ENCODE assay signal across 15 cellular contexts in the genomic region with DNA sequence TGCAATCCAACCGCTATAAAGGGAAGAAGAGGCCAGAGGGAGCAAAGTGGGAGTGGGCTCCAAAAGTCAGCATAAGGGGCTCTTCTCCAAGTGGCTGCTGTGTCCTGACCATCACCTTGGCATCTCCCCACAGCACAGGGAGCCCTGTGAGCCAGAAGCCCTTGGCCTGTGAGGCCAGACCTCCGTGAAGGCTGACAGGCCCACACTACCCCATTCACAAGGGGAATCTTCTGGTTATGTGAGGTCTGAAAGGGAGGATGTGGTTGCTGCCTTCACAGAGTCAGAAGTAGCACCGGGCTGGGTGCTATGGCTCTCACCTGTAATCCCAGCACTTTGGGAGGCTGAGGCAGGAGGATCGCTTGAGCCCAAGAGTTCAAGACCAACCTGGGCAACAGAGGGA. TPM values are rescaled to one million over a fixed set of nuclear protein-coding genes. Genes with fewer than 3 reads are reported as not detected.
A peak's percentile ranks its signal among the peaks of the same experiment; 100 is the strongest.
DNase-seq lines count a peak whose midpoint lies in the region; TF ChIP-seq lines count a peak whose summit lies in the region.
"Had no signal": no experiment of that assay in that cellular context is flagged by ENCODE, and none has a peak within 500 bp of the region (broad histone marks: within the 10 kb centered on the region; RNA-seq: fewer than 3 reads in every experiment).

No MANE protein-coding gene starts in this region.

- H3K36me3 Mint-ChIP-seq in CD8-positive, alpha-beta memory T cell: peaks cover 0 to 54% (median 6%) of the 10 kb centered on the region in 3 donors
- H3K36me3 Mint-ChIP-seq in activated naive CD8-positive, alpha-beta T cell treated with anti-CD3 and anti-CD28 coated beads for 36 hours: peaks cover 18% of the 10 kb centered on the region

- peak overlapping the region; percentile 45 for H3K4me3 ChIP-seq in CD8-positive, alpha-beta memory T cell (ENCODE audit: low read length)
- H3K4me3 ChIP-seq in Loucy (ENCODE audit: low read length, poor library complexity, severe bottlenecking) (peak overlapping the region; percentile 18), parathyroid adenoma (ENCODE audit: low read depth, low read length) (no peak overlapping the region), ascending aorta (no peak overlapping the region)
- H3K4me3 ChIP-seq: psoas muscle had no signal

- no peaks in the 10 kb centered on the region; the same call in 1 of the 2 replicates for H3F3A ChIP-seq in Loucy (ENCODE audit: low read depth)

- no peaks in the 10 kb centered on the region for H3K9me3 ChIP-seq in CD8-positive, alpha-beta memory T cell (ENCODE audit: low read length)
- H3K9me3 ChIP-seq in Loucy (ENCODE audit: insufficient read depth, low read depth, low read length): no peaks in the 10 kb centered on the region
- no peaks in the 10 kb centered on the region for H3K9me3 ChIP-seq in parathyroid adenoma (ENCODE audit: control insufficient read depth, low read length)
- no peaks in the 10 kb centered on the region for H3K9me3 ChIP-seq in ascending aorta
- H3K9me3 ChIP-seq: psoas muscle had no signal

- peaks cover 20% of the 10 kb centered on the region for H3K36me3 ChIP-seq in CD8-positive, alpha-beta memory T cell (ENCODE audit: insufficient read depth, low read length)
- peaks cover 32% of the 10 kb centered on the region; the same call in 1 of the 2 replicates for H3K36me3 ChIP-seq in Loucy (ENCODE audit: insufficient read depth, low read length)
- no peaks in the 10 kb centered on the region for H3K36me3 ChIP-seq in parathyroid adenoma (ENCODE audit: control insufficient read depth, insufficient read depth, low read length)
- peaks cover 39 to 41% of the 10 kb centered on the region in 2 donors for H3K36me3 ChIP-seq in ascending aorta

- intact Hi-C loops in ascending aorta (cut with DNase I): no loop called here

- H3K9me2 ChIP-seq in Loucy (replicated peaks; ENCODE audit: low read depth, low read length): no peaks in the 10 kb centered on the region

- H3K4me3 Mint-ChIP-seq in CD8-positive, alpha-beta memory T cell: peak overlapping the region; percentile 60 to 96 (median 75)
- peak overlapping the region; percentile 60 for H3K4me3 Mint-ChIP-seq in activated naive CD8-positive, alpha-beta T cell treated with anti-CD3 and anti-CD28 coated beads for 36 hours

- no peak overlapping the region for H2AFZ ChIP-seq in Loucy (ENCODE audit: low read length)
- H2AFZ ChIP-seq in parathyroid adenoma: no peak overlapping the region

- H3K4me1 ChIP-seq in CD8-positive, alpha-beta memory T cell (ENCODE audit: insufficient read depth, low read length): peaks cover 48% of the 10 kb centered on the region
- H3K4me1 ChIP-seq in Loucy (ENCODE audit: insufficient read depth, low read length, poor library complexity, severe bottlenecking) (peaks cover 40% of the 10 kb centered on the region), parathyroid adenoma (peaks cover 31% of the 10 kb centered on the region), ascending aorta (peaks cover 4 to 7% of the 10 kb centered on the region in 2 donors)

- CTCF ChIA-PET in CD8-positive, alpha-beta memory T cell (lab: Charles Lee): interaction anchor here (1.2 to 1.6 kb wide), 2 partner anchors 17 to 20 kb away, joined by 3 read pairs; a partner anchor contains a TSS

- H3K79me2 ChIP-seq in Loucy (ENCODE audit: insufficient read depth, low read length) (peaks cover 21% of the 10 kb centered on the region), parathyroid adenoma (no peaks in the 10 kb centered on the region)

- peak overlapping the region; percentile 54 for H3K27ac ChIP-seq in CD8-positive, alpha-beta memory T cell (ENCODE audit: low read depth, low read length)
- H3K27ac ChIP-seq in parathyroid adenoma: peak overlapping the region; percentile 49
- H3K27ac ChIP-seq in ascending aorta: no peak overlapping the region
- H3K27ac ChIP-seq: psoas muscle had no signal

- TF ChIP-seq CTCF in Loucy (conservative IDR thresholded peaks at IDR 0.05; ENCODE audit: low read length): no peak
- no peak for TF ChIP-seq CTCF in parathyroid adenoma (IDR thresholded peaks at IDR 0.05)
- TF ChIP-seq CTCF in ascending aorta (IDR thresholded peaks at IDR 0.05): no peak

- no peaks in the 10 kb centered on the region for H3K9me3 Mint-ChIP-seq in CD8-positive, alpha-beta memory T cell
- H3K9me3 Mint-ChIP-seq in activated naive CD8-positive, alpha-beta T cell treated with anti-CD3 and anti-CD28 coated beads for 36 hours: no peaks in the 10 kb centered on the region

- peaks cover 3% of the 10 kb centered on the region for H4K20me1 ChIP-seq in Loucy (ENCODE audit: insufficient read depth, low read length, poor library complexity, severe bottlenecking)

- POLR2A ChIA-PET in CD8-positive, alpha-beta memory T cell (lab: Charles Lee): no interaction called here

- DNase-seq in CD8-positive, alpha-beta memory T cell: peak in 2 of 5 donors; percentile 12 to 26
- DNase-seq in activated naive CD8-positive, alpha-beta T cell treated with anti-CD3 and anti-CD28 coated beads for 36 hours: no peak
- no peak for DNase-seq in NOMO-1 (lab: John Stamatoyannopoulos, UW; ENCODE audit: unreplicated experiment in 2 of 2)
- no peak for DNase-seq in ascending aorta (ENCODE audit: low spot score in 2 of 2)
- no peak for DNase-seq in T-helper 9 cell
- DNase-seq: cerebellar nuclear complex, glutamatergic neuron, NCI-H226, OCI-M1, psoas muscle, SW 1271 had no signal

- H3K4me2 ChIP-seq in Loucy (ENCODE audit: low read depth, low read length, poor library complexity, severe bottlenecking) (peak overlapping the region; percentile 91), parathyroid adenoma (ENCODE audit: low read length) (no peak overlapping the region)

- H3K4me1 Mint-ChIP-seq in CD8-positive, alpha-beta memory T cell: peaks cover 44 to 57% (median 48%) of the 10 kb centered on the region in 3 donors
- H3K4me1 Mint-ChIP-seq in activated naive CD8-positive, alpha-beta T cell treated with anti-CD3 and anti-CD28 coated beads for 36 hours: peaks cover 40% of the 10 kb centered on the region

- H3K27me3 Mint-ChIP-seq in CD8-positive, alpha-beta memory T cell: no peaks in the 10 kb centered on the region
- H3K27me3 Mint-ChIP-seq in activated naive CD8-positive, alpha-beta T cell treated with anti-CD3 and anti-CD28 coated beads for 36 hours: no peaks in the 10 kb centered on the region

- H3K27ac Mint-ChIP-seq in CD8-positive, alpha-beta memory T cell: peak overlapping the region; percentile 85 to 97 (median 93)
- peak overlapping the region; percentile 89 for H3K27ac Mint-ChIP-seq in activated naive CD8-positive, alpha-beta T cell treated with anti-CD3 and anti-CD28 coated beads for 36 hours

- H3K9ac ChIP-seq in Loucy (ENCODE audit: low read depth, low read length, poor library complexity, severe bottlenecking) (peak overlapping the region; percentile 85), parathyroid adenoma (no peak overlapping the region)

- H3K27me3 ChIP-seq in CD8-positive, alpha-beta memory T cell (ENCODE audit: insufficient read depth, low read length, poor library complexity, severe bottlenecking): no peaks in the 10 kb centered on the region
- no peaks in the 10 kb centered on the region for H3K27me3 ChIP-seq in Loucy (ENCODE audit: insufficient read depth, low read length, poor library complexity, severe bottlenecking)
- no peaks in the 10 kb centered on the region for H3K27me3 ChIP-seq in parathyroid adenoma (ENCODE audit: control insufficient read depth, insufficient read depth, low read length)
- H3K27me3 ChIP-seq in ascending aorta: no peaks in the 10 kb centered on the region

RNA-seq across cellular contexts. Expression of a gene that starts 2.6 kb away (rescaled TPM):
- total RNA-seq in CD8-positive, alpha-beta memory T cell: 10 to 100 TPM; 53.9 to 60.1 TPM
- 43.1 TPM for polyA plus RNA-seq in CD8-positive, alpha-beta memory T cell
- 10 to 100 TPM; 41.1 to 49.9 TPM for total RNA-seq in activated naive CD8-positive, alpha-beta T cell treated with anti-CD3 and anti-CD28 coated beads for 36 hours
- 54.0 TPM for total RNA-seq in ascending aorta

RNA-seq across cellular contexts. Expression of a gene that starts 19.2 kb away (rescaled TPM):
- total RNA-seq in CD8-positive, alpha-beta memory T cell: not detected
- not detected for polyA plus RNA-seq in CD8-positive, alpha-beta memory T cell
- under 1 TPM in 1 of 2 experiments, not detected in 1; 0.19 TPM for total RNA-seq in activated naive CD8-positive, alpha-beta T cell treated with anti-CD3 and anti-CD28 coated beads for 36 hours
- not detected for total RNA-seq in ascending aorta
- total RNA-seq: kidney epithelial cell, urinary bladder had no signal

RNA-seq across cellular contexts. Expression of a gene that starts 27.6 kb away (rescaled TPM):
- total RNA-seq in CD8-positive, alpha-beta memory T cell: 10 to 100 TPM; 82.8 to 84.2 TPM
- 154 TPM for polyA plus RNA-seq in CD8-positive, alpha-beta memory T cell
- 10 to 100 TPM; 57.5 to 59.6 TPM for total RNA-seq in activated naive CD8-positive, alpha-beta T cell treated with anti-CD3 and anti-CD28 coated beads for 36 hours
- 90.8 TPM for total RNA-seq in ascending aorta

RNA-seq across cellular contexts. Expression of a gene that starts 32.9 kb away (rescaled TPM):
- under 1 TPM in 1 of 2 experiments, not detected in 1; 0.27 TPM for total RNA-seq in CD8-positive, alpha-beta memory T cell
- polyA plus RNA-seq in CD8-positive, alpha-beta memory T cell: not detected
- under 1 TPM; 0.14 to 0.33 TPM for total RNA-seq in activated naive CD8-positive, alpha-beta T cell treated with anti-CD3 and anti-CD28 coated beads for 36 hours
- not detected for total RNA-seq in ascending aorta
- total RNA-seq: kidney epithelial cell had no signal
- polyA plus RNA-seq: psoas muscle had no signal

RNA-seq across cellular contexts. Expression of a gene that starts 44.3 kb away (rescaled TPM):
- 10 to 100 TPM; 40.4 to 43.0 TPM for total RNA-seq in CD8-positive, alpha-beta memory T cell
- polyA plus RNA-seq in CD8-positive, alpha-beta memory T cell: 61.1 TPM
- 10 to 100 TPM; 71.4 to 73.2 TPM for total RNA-seq in activated naive CD8-positive, alpha-beta T cell treated with anti-CD3 and anti-CD28 coated beads for 36 hours
- total RNA-seq in ascending aorta: 118 TPM

Comparison
In these comparisons a context has a peak if more than half of its experiments do, and no peak if none do; other contexts are left out.
1. H3K27ac ChIP-seq: peak in CD8-positive, alpha-beta memory T cell (single experiment) and parathyroid adenoma (single experiment); none in ascending aorta (0 of 2).
2. H3K4me3 ChIP-seq: peak in CD8-positive, alpha-beta memory T cell (single experiment) and Loucy (single experiment); none in parathyroid adenoma (single experiment) and ascending aorta (0 of 2).